Comparison of ENCODE assay signal across 8 cellular contexts in genomic region chr1:21335750-21336168, GRCh38. TPM values are rescaled to one million over a fixed set of nuclear protein-coding genes. Genes with fewer than 3 reads are reported as not detected.
DNase-seq lines count a peak whose midpoint lies in the region; ATAC-seq and TF ChIP-seq lines count a peak whose summit lies in the region.

No MANE protein-coding gene starts in this region.

- peak overlapping the region; percentile 73 for H3K4me3 Mint-ChIP-seq in activated CD4-positive, alpha-beta memory T cell treated with anti-CD3 and anti-CD28 coated beads, Interleukin-2, amount 10 ng/mL, durations not matched to agents 7 days and 5 days

- H3K4me3 ChIP-seq in BE2C (ENCODE audit: low read depth, low read length) (no peak overlapping the region), liver (ENCODE audit: low read depth in 1 of 3, low read length in 3 of 3) (no peak overlapping the region)

- peak overlapping the region; percentile 90 to 91 for H3K27ac ChIP-seq in liver (ENCODE audit: low read depth in 1 of 2, low read length in 2 of 2)

- peaks cover 89% of the 10 kb centered on the region for H3K4me1 Mint-ChIP-seq in activated CD4-positive, alpha-beta memory T cell treated with anti-CD3 and anti-CD28 coated beads, Interleukin-2, amount 10 ng/mL, durations not matched to agents 7 days and 5 days

- TF ChIP-seq RAD21 in liver (IDR thresholded peaks at IDR 0.05) = no peak

- ATAC-seq in GM18519 (IDR thresholded peaks at IDR 0.05; ENCODE audit: low FRiP score, unreplicated experiment) (no peak), HG02840 (IDR thresholded peaks at IDR 0.05; ENCODE audit: low FRiP score, unreplicated experiment) (no peak)

- POLR2A ChIA-PET in activated CD4-positive, alpha-beta memory T cell treated with anti-CD3 and anti-CD28 coated beads, Interleukin-2, amount 10 ng/mL, durations not matched to agents 7 days and 5 days (lab: Charles Lee) = interaction anchor here (1.3 to 7.5 kb wide), 5 partner anchors 9 to 56 kb away, joined by 3 to 92 read pairs (median 9); partner anchors contain the start of gene ECE1

- H3K4me1 ChIP-seq in BE2C (peaks cover 30% of the 10 kb centered on the region), liver (ENCODE audit: control insufficient read depth in 4 of 4, insufficient read depth in 4 of 4, low read length in 3 of 4) (peaks cover 42 to 83% (median 65%) of the 10 kb centered on the region in 4 donors)

- CTCF ChIA-PET in activated CD4-positive, alpha-beta memory T cell treated with anti-CD3 and anti-CD28 coated beads, Interleukin-2, amount 10 ng/mL, durations not matched to agents 7 days and 5 days (lab: Charles Lee) = interaction anchor here (0.9 to 3.8 kb wide), 7 partner anchors 12 to 104 kb away, joined by 3 to 45 read pairs (median 21); no protein-coding TSS in a partner anchor

- in situ Hi-C loops in ACHN (cut with HindIII; ENCODE audit: low pct_ligation_motif_present, low pct_unique_long_range_greater_than_20kb, low sequenced_read_pairs) = no loop called here

- H3K9ac ChIP-seq in liver (ENCODE audit: low read depth in 1 of 2, low read length in 2 of 2) = no peak overlapping the region

- no peaks in the 10 kb centered on the region for H3K27me3 Mint-ChIP-seq in activated CD4-positive, alpha-beta memory T cell treated with anti-CD3 and anti-CD28 coated beads, Interleukin-2, amount 10 ng/mL, durations not matched to agents 7 days and 5 days

- H3K27ac Mint-ChIP-seq in activated CD4-positive, alpha-beta memory T cell treated with anti-CD3 and anti-CD28 coated beads, Interleukin-2, amount 10 ng/mL, durations not matched to agents 7 days and 5 days = peak overlapping the region; percentile 94

- H3K27me3 ChIP-seq in BE2C (no peaks in the 10 kb centered on the region), liver (ENCODE audit: control insufficient read depth in 4 of 4, insufficient read depth in 4 of 4, low read length in 3 of 4) (no peaks in the 10 kb centered on the region)

- no peaks in the 10 kb centered on the region for H3K9me3 ChIP-seq in BE2C
- no peaks in the 10 kb centered on the region for H3K9me3 ChIP-seq in liver (ENCODE audit: control insufficient read depth in 4 of 4, low read length in 3 of 4)

- 70% methylated on average over 3 of the region's 3 CpGs for WGBS in liver

- no peaks in the 10 kb centered on the region for H3K9me3 Mint-ChIP-seq in activated CD4-positive, alpha-beta memory T cell treated with anti-CD3 and anti-CD28 coated beads, Interleukin-2, amount 10 ng/mL, durations not matched to agents 7 days and 5 days

- peaks cover 3% of the 10 kb centered on the region; the same call in 1 of the 2 replicates for H3K36me3 ChIP-seq in BE2C
- no peaks in the 10 kb centered on the region for H3K36me3 ChIP-seq in liver (ENCODE audit: control insufficient read depth in 4 of 4, insufficient read depth in 3 of 4, low read depth in 1 of 4, low read length in 3 of 4)

- H3K36me3 Mint-ChIP-seq in activated CD4-positive, alpha-beta memory T cell treated with anti-CD3 and anti-CD28 coated beads, Interleukin-2, amount 10 ng/mL, durations not matched to agents 7 days and 5 days (ENCODE audit: low read depth) = peaks cover 19% of the 10 kb centered on the region

- no peak for TF ChIP-seq CTCF in BE2C (IDR thresholded peaks at IDR 0.05; ENCODE audit: low read depth, low read length)
- TF ChIP-seq CTCF in liver (IDR thresholded peaks at IDR 0.05; ENCODE audit: low read depth, low read length, missing input control) = no peak

- peak; percentile 82 for DNase-seq in BE2C
- DNase-seq in LoVo (ENCODE audit: low spot score) = peak; percentile 8
- DNase-seq in activated CD4-positive, alpha-beta memory T cell treated with anti-CD3 and anti-CD28 coated beads, Interleukin-2, amount 10 ng/mL, durations not matched to agents 7 days and 5 days = no peak
- no peak for DNase-seq in globus pallidus (ENCODE audit: low spot score)
- DNase-seq in ACHN = no peak

TF ChIP-seq in liver, 16 proteins besides CTCF, POLR2A, EP300 and RAD21:
- TF ChIP-seq SP1 (IDR thresholded peaks at IDR 0.05) (no peak), NR2F2 (IDR thresholded peaks at IDR 0.05) (no peak), FOXA2 (IDR thresholded peaks at IDR 0.05) (no peak), JUND (IDR thresholded peaks at IDR 0.05) (no peak), HNF4G (IDR thresholded peaks at IDR 0.05) (no peak), FOXA1 (IDR thresholded peaks at IDR 0.05) (no peak), EGR1 (IDR thresholded peaks at IDR 0.05; ENCODE audit: low read depth in 2 of 2) (no peak), TAF1 (conservative IDR thresholded peaks at IDR 0.05) (no peak)
- TF ChIP-seq, protein P1, sequence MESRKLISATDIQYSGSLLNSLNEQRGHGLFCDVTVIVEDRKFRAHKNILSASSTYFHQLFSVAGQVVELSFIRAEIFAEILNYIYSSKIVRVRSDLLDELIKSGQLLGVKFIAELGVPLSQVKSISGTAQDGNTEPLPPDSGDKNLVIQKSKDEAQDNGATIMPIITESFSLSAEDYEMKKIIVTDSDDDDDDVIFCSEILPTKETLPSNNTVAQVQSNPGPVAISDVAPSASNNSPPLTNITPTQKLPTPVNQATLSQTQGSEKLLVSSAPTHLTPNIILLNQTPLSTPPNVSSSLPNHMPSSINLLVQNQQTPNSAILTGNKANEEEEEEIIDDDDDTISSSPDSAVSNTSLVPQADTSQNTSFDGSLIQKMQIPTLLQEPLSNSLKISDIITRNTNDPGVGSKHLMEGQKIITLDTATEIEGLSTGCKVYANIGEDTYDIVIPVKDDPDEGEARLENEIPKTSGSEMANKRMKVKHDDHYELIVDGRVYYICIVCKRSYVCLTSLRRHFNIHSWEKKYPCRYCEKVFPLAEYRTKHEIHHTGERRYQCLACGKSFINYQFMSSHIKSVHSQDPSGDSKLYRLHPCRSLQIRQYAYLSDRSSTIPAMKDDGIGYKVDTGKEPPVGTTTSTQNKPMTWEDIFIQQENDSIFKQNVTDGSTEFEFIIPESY (IDR thresholded peaks at IDR 0.05) = no peak
TF ChIP-seq in liver: peak in this region for 0.

RNA-seq across cellular contexts. Expression of gene ECE1, which starts 45.5 kb away (rescaled TPM):
- 52.5 TPM for polyA plus RNA-seq in BE2C (2012; ENCODE audit: insufficient read depth, insufficient read length, low read depth)
- 10 to 100 TPM; 85.3 to 87.9 TPM for total RNA-seq in activated CD4-positive, alpha-beta memory T cell treated with anti-CD3 and anti-CD28 coated beads, Interleukin-2, amount 10 ng/mL, durations not matched to agents 7 days and 5 days
- total RNA-seq in liver = 10 to 100 TPM; 38.9 to 40.2 TPM
- polyA plus RNA-seq in liver = 10 to 100 TPM; 29.3 to 46.4 TPM

Comparison
In these comparisons a context has a peak if more than half of its experiments do, and no peak if none do; other contexts are left out.
1. DNase-seq: peak in BE2C (single experiment) and LoVo (single experiment); none in activated CD4-positive, alpha-beta memory T cell treated with anti-CD3 and anti-CD28 coated beads, Interleukin-2, amount 10 ng/mL, durations not matched to agents 7 days and 5 days (single experiment), globus pallidus (single experiment) and ACHN (single experiment).